In the genomic region with DNA sequence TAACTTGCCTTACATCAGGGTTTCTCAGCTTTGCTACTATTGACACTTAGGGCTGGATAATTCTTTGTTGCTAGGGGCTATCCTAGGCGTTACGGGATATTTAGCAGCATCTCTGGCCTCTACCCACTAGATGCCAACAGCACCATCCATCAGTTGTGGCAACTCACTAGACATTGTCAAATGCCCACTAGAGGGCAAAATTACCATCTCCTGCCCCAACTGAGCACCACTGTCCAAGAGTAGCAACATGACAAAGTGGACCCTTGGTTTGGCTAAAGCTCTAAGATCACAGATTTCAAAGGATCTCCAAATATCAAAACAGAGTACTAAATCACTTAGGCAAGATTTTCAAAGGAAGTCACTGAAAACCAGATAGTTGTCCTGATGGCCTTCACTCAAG, we compare ENCODE assay signal across 9 cellular contexts.
A peak's percentile ranks its signal among the peaks of the same experiment; 100 is the strongest.
DNase-seq lines count a peak whose midpoint lies in the region; ATAC-seq and TF ChIP-seq lines count a peak whose summit lies in the region.
"Had no signal": no experiment of that assay in that cellular context is flagged by ENCODE, and none has a peak within 500 bp of the region (broad histone marks: within the 10 kb centered on the region; RNA-seq: fewer than 3 reads in every experiment).

No MANE protein-coding gene starts in this region.

- H3K4me1 ChIP-seq in osteoblast (ENCODE audit: insufficient read depth, low read length) = peaks cover 14% of the 10 kb centered on the region

- no peak overlapping the region for H3K4me3 Mint-ChIP-seq in chondrocyte (ENCODE audit: unreplicated experiment)
- H3K4me3 Mint-ChIP-seq in natural killer cell treated with Interleukin-12 subunit alpha and Interleukin-12 subunit beta and Interleukin-15 and Interleukin-18, amount 100 ng/mL, for 72 hours = no peak overlapping the region

- H4K20me1 ChIP-seq in osteoblast (ENCODE audit: insufficient read depth, low read length) = no peaks in the 10 kb centered on the region

- H3K36me3 ChIP-seq in osteoblast (ENCODE audit: insufficient read depth, low read length) = no peaks in the 10 kb centered on the region

- no peak overlapping the region for H3K4me2 ChIP-seq in osteoblast (ENCODE audit: insufficient read depth, low read length)

- no peak overlapping the region for H3K27ac ChIP-seq in osteoblast (ENCODE audit: low read depth, low read length)

- no peaks in the 10 kb centered on the region for H3K27me3 ChIP-seq in osteoblast (ENCODE audit: insufficient read depth, low read length)

- H3K4me3 ChIP-seq in osteoblast (ENCODE audit: insufficient read depth, low read length) = no peak overlapping the region

- peaks cover 8% of the 10 kb centered on the region for H3K4me1 Mint-ChIP-seq in chondrocyte (ENCODE audit: low read depth)
- no peaks in the 10 kb centered on the region for H3K4me1 Mint-ChIP-seq in natural killer cell treated with Interleukin-12 subunit alpha and Interleukin-12 subunit beta and Interleukin-15 and Interleukin-18, amount 100 ng/mL, for 72 hours (ENCODE audit: low read depth in 2 of 2)

- no peak overlapping the region for H3K27ac Mint-ChIP-seq in chondrocyte (ENCODE audit: unreplicated experiment)
- no peak overlapping the region for H3K27ac Mint-ChIP-seq in natural killer cell treated with Interleukin-12 subunit alpha and Interleukin-12 subunit beta and Interleukin-15 and Interleukin-18, amount 100 ng/mL, for 72 hours

- peaks cover 14% of the 10 kb centered on the region for H3K9me3 Mint-ChIP-seq in chondrocyte (ENCODE audit: low read depth)
- peaks cover 6% of the 10 kb centered on the region for H3K9me3 Mint-ChIP-seq in natural killer cell treated with Interleukin-12 subunit alpha and Interleukin-12 subunit beta and Interleukin-15 and Interleukin-18, amount 100 ng/mL, for 72 hours

- peak; percentile 1 for DNase-seq in DMS 273 (lab: John Stamatoyannopoulos, UW; ENCODE audit: unreplicated experiment)
- no peak for DNase-seq in DMS 273 treated with DMSO at 0.1 percent for 48 hours (lab: John Stamatoyannopoulos, UW)
- peak; percentile 29 for DNase-seq in MV-4-11 (lab: John Stamatoyannopoulos, UW)
- no peak for DNase-seq in chondrocyte (ENCODE audit: low spot score)
- no peak for DNase-seq in osteoblast (ENCODE audit: insufficient read length, low spot score, missing footprints)
- DNase-seq in natural killer cell treated with Interleukin-12 subunit alpha and Interleukin-12 subunit beta and Interleukin-15 and Interleukin-18, amount 100 ng/mL, for 72 hours (ENCODE audit: low spot score) = no peak
- no peak for DNase-seq in HK-2 (ENCODE audit: unreplicated experiment)
- DNase-seq: 8988T had no signal

- H2AFZ ChIP-seq in osteoblast (ENCODE audit: low read length) = no peak overlapping the region

- peaks cover 2% of the 10 kb centered on the region for H3K9me3 ChIP-seq in osteoblast (ENCODE audit: low read depth, low read length)

- ATAC-seq in natural killer cell treated with Interleukin-12 subunit alpha and Interleukin-12 subunit beta and Interleukin-15 and Interleukin-18, amount 100 ng/mL, for 72 hours = no peak
- ATAC-seq in GM21529 (IDR thresholded peaks at IDR 0.05; ENCODE audit: unreplicated experiment) = no peak

- no peaks in the 10 kb centered on the region for H3K27me3 Mint-ChIP-seq in chondrocyte (ENCODE audit: low read depth)
- no peaks in the 10 kb centered on the region for H3K27me3 Mint-ChIP-seq in natural killer cell treated with Interleukin-12 subunit alpha and Interleukin-12 subunit beta and Interleukin-15 and Interleukin-18, amount 100 ng/mL, for 72 hours

- no peaks in the 10 kb centered on the region for H3K79me2 ChIP-seq in osteoblast (ENCODE audit: insufficient read depth, low read length)

- peaks cover 4% of the 10 kb centered on the region for H3K36me3 Mint-ChIP-seq in chondrocyte (ENCODE audit: low read depth)
- no peaks in the 10 kb centered on the region for H3K36me3 Mint-ChIP-seq in natural killer cell treated with Interleukin-12 subunit alpha and Interleukin-12 subunit beta and Interleukin-15 and Interleukin-18, amount 100 ng/mL, for 72 hours

- TF ChIP-seq CTCF in chondrocyte (IDR thresholded peaks at IDR 0.05) (peak; percentile 41), osteoblast (IDR thresholded peaks at IDR 0.05; ENCODE audit: extremely low read depth, low read depth, low read length) (peak; percentile 30)

Comparison
In these comparisons a context has a peak if more than half of its experiments do, and no peak if none do; other contexts are left out.
1. DNase-seq: peak in DMS 273 (single experiment) and MV-4-11 (single experiment); none in DMS 273 treated with DMSO at 0.1 percent for 48 hours (single experiment), chondrocyte (single experiment), osteoblast (single experiment), natural killer cell treated with Interleukin-12 subunit alpha and Interleukin-12 subunit beta and Interleukin-15 and Interleukin-18, amount 100 ng/mL, for 72 hours (single experiment) and HK-2 (single experiment).